1 cellular context compared by ENCODE assay signal in the genomic region with DNA sequence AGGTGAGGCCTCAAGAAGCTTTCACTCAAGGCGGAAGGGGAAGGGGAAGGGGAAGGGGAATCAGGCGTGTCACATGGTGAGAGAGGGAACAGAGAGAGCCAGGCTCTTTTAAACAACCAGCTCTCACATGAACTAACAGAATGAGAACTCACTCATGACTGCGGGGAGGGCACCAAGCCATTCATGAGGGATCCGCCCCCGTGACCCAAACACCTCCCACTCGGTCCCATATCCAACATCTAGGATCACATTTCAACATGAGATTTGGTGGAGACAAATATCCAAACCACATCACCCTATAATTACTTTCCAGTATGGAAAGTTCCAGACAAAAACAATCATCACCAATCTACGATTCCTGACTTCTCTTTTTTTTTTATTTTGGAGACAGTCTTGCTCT.
TF ChIP-seq lines count a peak whose summit lies in the region.

No MANE protein-coding gene starts in this region.

TF ChIP-seq in IMR-90, 13 proteins besides CTCF, POLR2A, EP300 and RAD21:
- TF ChIP-seq MAZ (IDR thresholded peaks at IDR 0.05; ENCODE audit: borderline replicate concordance, low read depth, low read length) (no peak), CEBPB (IDR thresholded peaks at IDR 0.05; ENCODE audit: low read depth, low read length) (no peak), CHD1 (IDR thresholded peaks at IDR 0.05; ENCODE audit: low read depth, low read length) (no peak), MAFK (IDR thresholded peaks at IDR 0.05; ENCODE audit: low read depth, low read length) (no peak), RCOR1 (IDR thresholded peaks at IDR 0.05; ENCODE audit: insufficient replicate concordance, low read length) (no peak), FOS (IDR thresholded peaks at IDR 0.05; ENCODE audit: low read depth, low read length) (no peak), SMC3 (IDR thresholded peaks at IDR 0.05; ENCODE audit: low read depth, low read length) (no peak), MXI1 (IDR thresholded peaks at IDR 0.05; ENCODE audit: borderline replicate concordance, low read depth, low read length) (no peak), NFE2L2 (IDR thresholded peaks at IDR 0.05; ENCODE audit: low read depth, low read length) (no peak), ELK1 (IDR thresholded peaks at IDR 0.05; ENCODE audit: borderline replicate concordance, low read depth, low read length) (no peak)
